In genomic region chr4:2924765-2925301, GRCh38 we compare ENCODE assay signal across 14 cellular contexts. TPM values are rescaled to one million over a fixed set of nuclear protein-coding genes. Genes with fewer than 3 reads are reported as not detected.
A peak's percentile ranks its signal among the peaks of the same experiment; 100 is the strongest.
DNase-seq lines count a peak whose midpoint lies in the region; ATAC-seq and TF ChIP-seq lines count a peak whose summit lies in the region.
"Had no signal": no experiment of that assay in that cellular context is flagged by ENCODE, and none has a peak within 500 bp of the region (broad histone marks: within the 10 kb centered on the region; RNA-seq: fewer than 3 reads in every experiment).

No MANE protein-coding gene starts in this region.

- DNase-seq in activated T-cell treated with anti-CD3 and anti-CD28 coated beads, Interleukin-2, amount 50 U/mL, for 1 hour = peak; percentile 8
- DNase-seq in activated T-cell treated with anti-CD3 and anti-CD28 coated beads for 4 hours (no peak), SK-N-MC (ENCODE audit: low read depth, low spot score) (no peak), foreskin keratinocyte (no peak), amniotic stem cell (lab: John Stamatoyannopoulos, UW) (no peak), SK-N-DZ (ENCODE audit: low spot score) (no peak), NCI-H1105 treated with DMSO at 0.1 percent for 48 hours (lab: John Stamatoyannopoulos, UW) (no peak)
- no peak for DNase-seq in stimulated activated naive CD8-positive, alpha-beta T cell treated with anti-CD3 and anti-CD28 coated beads, Interleukin-15, amount 100 ng/mL, for 72 hours
- DNase-seq: NCI-H1930; SHP77 treated with DMSO at 0.1 percent for 48 hours; stimulated activated CD4-positive, alpha-beta T cell treated with anti-CD3 and anti-CD28 coated beads, Interleukin-12 subunit alpha, Interleukin-12 subunit beta, amount 100 ng/mL, for 4 hours; stimulated activated naive CD4-positive, alpha-beta T cell treated with Interleukin-2 at 50 U/mL for 16 hours had no signal

- peak; percentile 27 for ATAC-seq in foreskin keratinocyte
- no peak for ATAC-seq in stimulated activated naive CD8-positive, alpha-beta T cell treated with anti-CD3 and anti-CD28 coated beads, Interleukin-15, amount 100 ng/mL, for 72 hours

- no peak for TF ChIP-seq CTCF in foreskin keratinocyte (conservative IDR thresholded peaks at IDR 0.05)

- no peak overlapping the region for H3K4me3 ChIP-seq in SK-N-MC
- H3K4me3 ChIP-seq: heart left ventricle had no signal

- peak overlapping the region; percentile 23 to 91 for H3K27ac Mint-ChIP-seq in stimulated activated naive CD8-positive, alpha-beta T cell treated with anti-CD3 and anti-CD28 coated beads, Interleukin-15, amount 100 ng/mL, for 72 hours
- H3K27ac Mint-ChIP-seq: dendritic cell treated with granulocyte-macrophage colony-stimulating factor and Interleukin-4, amounts not matched to agents 40 ng/mL and 50 ng/mL, for 4 days had no signal

- peak overlapping the region; percentile 13; the same call in 1 of the 2 replicates for H3K27ac ChIP-seq in SK-N-MC
- no peak overlapping the region for H3K27ac ChIP-seq in foreskin keratinocyte

- peaks cover 3 to 4% of the 10 kb centered on the region in 2 donors for H3K9me3 Mint-ChIP-seq in stimulated activated naive CD8-positive, alpha-beta T cell treated with anti-CD3 and anti-CD28 coated beads, Interleukin-15, amount 100 ng/mL, for 72 hours
- H3K9me3 Mint-ChIP-seq: dendritic cell treated with granulocyte-macrophage colony-stimulating factor and Interleukin-4, amounts not matched to agents 40 ng/mL and 50 ng/mL, for 4 days had no signal

- H3K9ac ChIP-seq in SK-N-MC (ENCODE audit: insufficient read length) = no peak overlapping the region

- no peak overlapping the region for H3K4me3 Mint-ChIP-seq in stimulated activated naive CD8-positive, alpha-beta T cell treated with anti-CD3 and anti-CD28 coated beads, Interleukin-15, amount 100 ng/mL, for 72 hours
- H3K4me3 Mint-ChIP-seq: dendritic cell treated with granulocyte-macrophage colony-stimulating factor and Interleukin-4, amounts not matched to agents 40 ng/mL and 50 ng/mL, for 4 days had no signal

- peaks cover 41% of the 10 kb centered on the region for H3K4me1 Mint-ChIP-seq in stimulated activated naive CD8-positive, alpha-beta T cell treated with anti-CD3 and anti-CD28 coated beads, Interleukin-15, amount 100 ng/mL, for 72 hours

- peaks cover 5% of the 10 kb centered on the region for H3K4me1 ChIP-seq in foreskin keratinocyte

- H3K27me3 Mint-ChIP-seq in stimulated activated naive CD8-positive, alpha-beta T cell treated with anti-CD3 and anti-CD28 coated beads, Interleukin-15, amount 100 ng/mL, for 72 hours = no peaks in the 10 kb centered on the region
- H3K27me3 Mint-ChIP-seq: dendritic cell treated with granulocyte-macrophage colony-stimulating factor and Interleukin-4, amounts not matched to agents 40 ng/mL and 50 ng/mL, for 4 days had no signal

- peaks cover 14% of the 10 kb centered on the region; the same call in 1 of the 2 replicates for H3K36me3 ChIP-seq in SK-N-MC (ENCODE audit: insufficient read depth, low read length)

- H3K27me3 ChIP-seq in foreskin keratinocyte = no peaks in the 10 kb centered on the region
- H3K27me3 ChIP-seq: heart left ventricle had no signal

- H3K9me3 ChIP-seq in SK-N-MC (ENCODE audit: low read depth, low read length) = no peaks in the 10 kb centered on the region

RNA-seq across cellular contexts. Expression of gene NOP14, which starts 38.4 kb away (rescaled TPM):
- 42.2 and 52.5 TPM in 2 replicates for total RNA-seq in foreskin keratinocyte
- polyA plus RNA-seq in foreskin keratinocyte = 27.3 and 34.3 TPM in 2 replicates
- polyA plus RNA-seq in SK-N-DZ (2014; cell fraction: cytosol; rRNA removed) = 15.0 and 18.6 TPM in 2 replicates
- 16.9 and 19.7 TPM in 2 replicates for polyA plus RNA-seq in SK-N-DZ (2014; cell fraction: nucleus; rRNA removed)

RNA-seq across cellular contexts. Expression of gene GRK4, which starts 38.5 kb away (rescaled TPM):
- 2.7 and 2.8 TPM in 2 replicates for total RNA-seq in foreskin keratinocyte
- polyA plus RNA-seq in foreskin keratinocyte = 1.8 and 2.0 TPM in 2 replicates
- 8.1 and 10.0 TPM in 2 replicates for polyA plus RNA-seq in SK-N-DZ (2014; cell fraction: cytosol; rRNA removed)
- 6.7 and 7.3 TPM in 2 replicates for polyA plus RNA-seq in SK-N-DZ (2014; cell fraction: nucleus; rRNA removed)
